1 cellular context compared by ENCODE assay signal in genomic region chr6:7454696-7455095, GRCh38.
TF ChIP-seq lines count a peak whose summit lies in the region.

No MANE protein-coding gene starts in this region.

TF ChIP-seq in GM23338, 12 proteins besides CTCF, POLR2A, EP300 and RAD21 (continued from another document):
- TF ChIP-seq ZNF462 (CRISPR knock-in tag; IDR thresholded peaks at IDR 0.05) = no peak
- TF ChIP-seq ZNF331 (CRISPR knock-in tag; IDR thresholded peaks at IDR 0.05; ENCODE audit: low read depth) = no peak
- no peak for TF ChIP-seq ZNF114 (CRISPR knock-in tag; IDR thresholded peaks at IDR 0.05)
